Comparison of ENCODE assay signal across 1 cellular context in the genomic region with DNA sequence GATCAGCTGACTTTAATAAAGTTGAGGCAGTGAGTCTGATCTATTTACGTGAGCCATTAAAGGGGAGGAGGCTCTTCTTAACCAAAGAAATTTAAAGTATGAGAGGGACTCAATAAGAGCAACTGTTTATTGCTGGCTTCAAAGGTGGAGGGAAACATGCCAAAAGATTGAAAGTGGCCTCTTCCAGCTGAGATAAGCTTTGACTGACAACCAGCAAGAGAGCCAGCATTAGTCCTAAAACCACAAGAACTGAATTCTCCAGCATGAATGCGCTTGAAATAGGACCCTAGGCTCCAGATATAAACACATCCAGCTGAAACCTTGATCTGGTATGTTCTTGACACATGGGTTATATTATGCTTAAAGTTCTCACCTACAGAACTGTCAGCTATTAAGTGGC.
TF ChIP-seq lines count a peak whose summit lies in the region.

No MANE protein-coding gene starts in this region.

TF ChIP-seq in WTC11, 78 proteins besides CTCF, POLR2A, EP300 and RAD21 (continued from another document):
- TF ChIP-seq ZNF425 (CRISPR knock-in tag; conservative IDR thresholded peaks at IDR 0.05) = no peak
- TF ChIP-seq ZNF317 (CRISPR knock-in tag; IDR thresholded peaks at IDR 0.05; ENCODE audit: borderline replicate concordance, low read depth) = no peak
- no peak for TF ChIP-seq SMAD4 (CRISPR knock-in tag; IDR thresholded peaks at IDR 0.05)
- no peak for TF ChIP-seq ESRRA (CRISPR knock-in tag; IDR thresholded peaks at IDR 0.05; ENCODE audit: borderline replicate concordance)
- TF ChIP-seq, protein P1, sequence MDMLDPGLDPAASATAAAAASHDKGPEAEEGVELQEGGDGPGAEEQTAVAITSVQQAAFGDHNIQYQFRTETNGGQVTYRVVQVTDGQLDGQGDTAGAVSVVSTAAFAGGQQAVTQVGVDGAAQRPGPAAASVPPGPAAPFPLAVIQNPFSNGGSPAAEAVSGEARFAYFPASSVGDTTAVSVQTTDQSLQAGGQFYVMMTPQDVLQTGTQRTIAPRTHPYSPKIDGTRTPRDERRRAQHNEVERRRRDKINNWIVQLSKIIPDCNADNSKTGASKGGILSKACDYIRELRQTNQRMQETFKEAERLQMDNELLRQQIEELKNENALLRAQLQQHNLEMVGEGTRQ (CRISPR knock-in tag; IDR thresholded peaks at IDR 0.05) = no peak
- no peak for TF ChIP-seq PREB (CRISPR knock-in tag; IDR thresholded peaks at IDR 0.05; ENCODE audit: borderline replicate concordance)
